ENCODE assay signal across 8 cellular contexts in the genomic region with DNA sequence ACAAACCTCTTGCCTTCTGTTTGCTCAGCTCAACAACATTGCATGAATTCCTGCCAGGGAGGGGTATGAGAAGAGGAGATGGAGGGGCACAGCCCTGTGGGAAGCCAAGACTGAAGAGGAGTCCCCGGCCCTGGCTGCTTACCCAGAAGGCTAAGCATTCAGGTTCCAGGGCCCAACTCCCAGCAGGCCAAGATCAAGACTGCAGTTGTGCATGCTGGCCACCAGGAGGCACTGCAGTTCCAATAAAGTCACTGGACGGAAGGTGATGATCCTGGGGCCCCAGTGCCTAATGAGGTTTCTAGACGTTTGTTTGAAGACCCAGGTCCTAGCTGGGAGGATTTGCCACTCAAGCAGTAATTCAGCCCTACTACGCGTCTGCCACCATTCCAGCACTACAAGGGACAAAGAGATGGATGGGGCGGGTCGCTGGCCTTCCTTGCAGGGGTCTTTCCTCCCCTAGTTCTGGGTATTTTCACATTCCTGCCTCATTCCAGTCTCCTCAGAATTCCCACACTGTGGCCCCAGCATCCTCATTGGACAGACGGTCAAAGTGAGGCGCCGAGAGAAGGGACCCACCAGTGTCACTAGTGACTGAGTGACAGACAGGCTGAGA. TPM values are rescaled to one million over a fixed set of nuclear protein-coding genes. Genes with fewer than 3 reads are reported as not detected.
DNase-seq lines count a peak whose midpoint lies in the region; ATAC-seq, FAIRE-seq and TF ChIP-seq lines count a peak whose summit lies in the region.

No MANE protein-coding gene starts in this region.

- DNase-seq in AG04450 (ENCODE audit: low read depth, low spot score) (no peak), NAMALWA (ENCODE audit: low spot score) (peak; percentile 76), T-cell (peak in 32 of 34 experiments; percentile 4 to 53 (median 38)), astrocyte (ENCODE audit: low read depth) (peak; percentile 31), immature natural killer cell (peak; percentile 21 to 37 (median 22))
- peak; percentile 26 for DNase-seq in stimulated activated CD4-positive, alpha-beta T cell treated with anti-CD3 and anti-CD28 coated beads, Interleukin-2, amount 100 ng/mL, for 4 hours (ENCODE audit: low read depth)

- H3K4me1 Mint-ChIP-seq in T-cell (no peaks in the 10 kb centered on the region), astrocyte (ENCODE audit: low read depth, unreplicated experiment) (peaks cover 8% of the 10 kb centered on the region), immature natural killer cell (no peaks in the 10 kb centered on the region)

- H3K4me3 Mint-ChIP-seq in T-cell (no peak overlapping the region), astrocyte (ENCODE audit: unreplicated experiment) (no peak overlapping the region), immature natural killer cell (no peak overlapping the region)

- H3K27ac ChIP-seq in AG04450 (ENCODE audit: low read depth, low read length), result no peak overlapping the region
- H3K27ac ChIP-seq in astrocyte (ENCODE audit: low read depth, low read length), result no peak overlapping the region

- peaks cover 6% of the 10 kb centered on the region for H3K27me3 ChIP-seq in AG04450 (ENCODE audit: control insufficient read depth, insufficient read depth, low read length)
- no peaks in the 10 kb centered on the region for H3K27me3 ChIP-seq in astrocyte (ENCODE audit: insufficient read depth, low read length)

- no peaks in the 10 kb centered on the region for H4K20me1 ChIP-seq in astrocyte (ENCODE audit: insufficient read depth, low read length)

- no peak overlapping the region for H3K9ac ChIP-seq in astrocyte (ENCODE audit: low read length)

- no peaks in the 10 kb centered on the region for H3K36me3 Mint-ChIP-seq in T-cell
- H3K36me3 Mint-ChIP-seq in astrocyte (ENCODE audit: low read depth, unreplicated experiment), result no peaks in the 10 kb centered on the region
- no peaks in the 10 kb centered on the region for H3K36me3 Mint-ChIP-seq in immature natural killer cell

- TF ChIP-seq CTCF in AG04450 (IDR thresholded peaks at IDR 0.05; ENCODE audit: low read depth, low read length) (peak; percentile 88), astrocyte (IDR thresholded peaks at IDR 0.05; ENCODE audit: insufficient read depth, low read depth, low read length) (peak; percentile 94)

- H3K4me2 ChIP-seq in astrocyte (ENCODE audit: low read length), result no peak overlapping the region

- CTCF ChIA-PET in AG04450 (lab: Charles Lee) (interaction anchor here (0.6 to 2.7 kb wide), 29 partner anchors 9 to 276 kb away, joined by 3 to 9 read pairs (median 4); no protein-coding TSS in a partner anchor), T-cell (lab: Charles Lee) (interaction anchor here in 1 of 2 donors (0.7 to 0.9 kb wide), 3 partner anchors 49 to 746 kb away, joined by 3 to 4 read pairs (median 3); no protein-coding TSS in a partner anchor)

- H3K27me3 Mint-ChIP-seq in T-cell (peaks cover 4 to 8% of the 10 kb centered on the region in 2 donors), astrocyte (ENCODE audit: low read depth, unreplicated experiment) (peaks cover 21% of the 10 kb centered on the region), immature natural killer cell (ENCODE audit: low read depth in 3 of 3) (peaks cover 1 to 2% (median 2%) of the 10 kb centered on the region in 3 donors)

- H2AFZ ChIP-seq in astrocyte (ENCODE audit: low read depth, low read length), result no peak overlapping the region

- peak; percentile 45 for FAIRE-seq in astrocyte (lab: Jason Lieb, UNC)

- H3K9me3 Mint-ChIP-seq in T-cell (no peaks in the 10 kb centered on the region), astrocyte (ENCODE audit: unreplicated experiment) (no peaks in the 10 kb centered on the region), immature natural killer cell (no peaks in the 10 kb centered on the region)

- H3K79me2 ChIP-seq in astrocyte (ENCODE audit: insufficient read depth, low read length), result no peaks in the 10 kb centered on the region

- POLR2A ChIA-PET in AG04450 (lab: Yijun Ruan, JAX), result no interaction called here
- POLR2A ChIA-PET in T-cell (lab: Charles Lee), result no interaction called here

- H3K9me3 ChIP-seq in AG04450 (ENCODE audit: control insufficient read depth, insufficient read depth, low read length), result no peaks in the 10 kb centered on the region; the same call in 1 of the 2 replicates
- no peaks in the 10 kb centered on the region for H3K9me3 ChIP-seq in astrocyte (ENCODE audit: insufficient read depth, low read depth, low read length)

- H3K27ac Mint-ChIP-seq in T-cell (no peak overlapping the region), astrocyte (ENCODE audit: unreplicated experiment) (no peak overlapping the region), immature natural killer cell (no peak overlapping the region)

- H3K36me3 ChIP-seq in astrocyte (ENCODE audit: insufficient read depth, low read length), result no peaks in the 10 kb centered on the region

- H3K4me3 ChIP-seq in AG04450 (ENCODE audit: low read depth, low read length) (no peak overlapping the region), astrocyte (ENCODE audit: insufficient read depth, low read depth, low read length) (no peak overlapping the region)

- H3K4me1 ChIP-seq in astrocyte (ENCODE audit: insufficient read depth, low read length), result peaks cover 2% of the 10 kb centered on the region

- ATAC-seq in GM18498 (IDR thresholded peaks at IDR 0.05; ENCODE audit: unreplicated experiment) (peak; percentile 72), T-cell (replicated peaks in 1 of 4) (peak in 3 of 4 experiments; percentile 40 to 65 (median 50)), GM18870 (IDR thresholded peaks at IDR 0.05; ENCODE audit: unreplicated experiment) (no peak)

RNA-seq across cellular contexts. Expression of gene ALX4, which starts 23.6 kb away (rescaled TPM):
- polyA plus RNA-seq in AG04450 (2011; rRNA removed) (not detected in 2 replicates), immature natural killer cell (not detected)
- polyA minus RNA-seq in AG04450 (2011; rRNA and poly(A)+ RNA removed), result not detected in 2 replicates
- total RNA-seq in T-cell (not detected), astrocyte (not detected in 2 replicates)
